9 cellular contexts compared by ENCODE assay signal in the genomic region with DNA sequence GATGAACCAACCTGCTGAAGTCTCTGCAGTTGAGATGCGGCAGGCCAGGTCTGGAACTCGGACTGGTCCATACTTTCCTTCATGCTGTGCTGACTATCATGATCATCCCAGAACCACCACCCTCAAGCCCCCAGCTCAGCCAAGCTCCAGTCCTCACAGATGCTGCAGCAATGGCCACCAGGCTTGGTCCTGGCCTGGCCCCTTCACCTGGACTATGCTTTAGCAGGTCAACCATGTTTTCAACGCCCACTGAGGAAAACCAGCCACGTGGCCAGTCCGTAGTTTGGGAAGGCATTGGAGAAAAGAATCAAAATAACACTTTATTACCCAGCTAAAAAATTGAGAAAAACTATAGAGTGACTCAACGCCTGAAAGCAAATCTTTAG. TPM values are rescaled to one million over a fixed set of nuclear protein-coding genes. Genes with fewer than 3 reads are reported as not detected.
DNase-seq lines count a peak whose midpoint lies in the region; ATAC-seq lines count a peak whose summit lies in the region.
"Had no signal": no experiment of that assay in that cellular context is flagged by ENCODE, and none has a peak within 500 bp of the region (broad histone marks: within the 10 kb centered on the region; RNA-seq: fewer than 3 reads in every experiment).

No MANE protein-coding gene starts in this region.

- H3K4me1 ChIP-seq in BLaER1, result peaks cover 69% of the 10 kb centered on the region

- H3K36me3 ChIP-seq in BLaER1, result no peaks in the 10 kb centered on the region

- H3K4me2 ChIP-seq in BLaER1, result peak overlapping the region; percentile 92

- no peaks in the 10 kb centered on the region for H4K20me1 ChIP-seq in BLaER1

- ATAC-seq in GM21619 (IDR thresholded peaks at IDR 0.05; ENCODE audit: unreplicated experiment) (peak; percentile 6), T-helper 17 cell (no peak)
- no peak for ATAC-seq in activated CD4-positive, CD25-positive, alpha-beta regulatory T cell treated with anti-CD3 and anti-CD28 coated beads, Interleukin-2, amount 50 U/mL, for 24 hours

- H3K9me3 Mint-ChIP-seq in immature natural killer cell, result peaks cover 0 to 2% (median 0%) of the 10 kb centered on the region in 6 donors

- peak overlapping the region; percentile 95 for H3K4me3 Mint-ChIP-seq in T-helper 17 cell
- peak overlapping the region; percentile 89 to 94 (median 93) for H3K4me3 Mint-ChIP-seq in immature natural killer cell

- H3K36me3 Mint-ChIP-seq in T-helper 17 cell (ENCODE audit: low read depth) (peaks cover 11% of the 10 kb centered on the region), immature natural killer cell (peaks cover 16 to 44% (median 23%) of the 10 kb centered on the region in 3 donors)

- peaks cover 3% of the 10 kb centered on the region; the same call in 1 of the 2 replicates for H3K9me3 ChIP-seq in BLaER1
- H3K9me3 ChIP-seq in T-helper 17 cell (ENCODE audit: control insufficient read depth, low read length, poor library complexity, severe bottlenecking), result no peaks in the 10 kb centered on the region

- H3K27ac Mint-ChIP-seq in T-helper 17 cell (peak overlapping the region; percentile 86), immature natural killer cell (peak overlapping the region; percentile 89 to 98 (median 94))

- H3K9ac ChIP-seq in BLaER1, result no peak overlapping the region; the same call in 1 of the 2 replicates

- H3K27me3 ChIP-seq in BLaER1, result no peaks in the 10 kb centered on the region

- H3K4me1 Mint-ChIP-seq in T-helper 17 cell (peaks cover 81% of the 10 kb centered on the region), immature natural killer cell (peaks cover 95 to 96% of the 10 kb centered on the region in 2 donors)

- H3K4me3 ChIP-seq in BLaER1, result peak overlapping the region; percentile 32; the same call in 1 of the 2 replicates

- H3K27me3 Mint-ChIP-seq in T-helper 17 cell (no peaks in the 10 kb centered on the region), immature natural killer cell (ENCODE audit: low read depth in 3 of 3) (peaks cover 13 to 18% (median 15%) of the 10 kb centered on the region in 3 donors)

- no peak for DNase-seq in T-helper 17 cell
- no peak for DNase-seq in immature natural killer cell
- DNase-seq in DMS 273 treated with DMSO at 0.1 percent for 48 hours (lab: John Stamatoyannopoulos, UW), result no peak
- no peak for DNase-seq in OCI-M2 (lab: John Stamatoyannopoulos, UW; ENCODE audit: unreplicated experiment)
- DNase-seq in AG08395 (ENCODE audit: low spot score), result no peak
- DNase-seq: H7 had no signal

- peak overlapping the region; percentile 69 for H3K27ac ChIP-seq in BLaER1

RNA-seq across cellular contexts. Expression of gene GPR68, which starts 1.4 kb away (rescaled TPM):
- total RNA-seq in T-helper 17 cell, result 10 to 100 TPM in 1 of 2 donors, 1 to 10 TPM in 1; 7.6 to 12.4 TPM
- polyA plus RNA-seq in immature natural killer cell, result 10 to 100 TPM; 19.0 to 40.4 (median 22.4) TPM
